Comparison of ENCODE assay signal across 8 cellular contexts in the genomic region with DNA sequence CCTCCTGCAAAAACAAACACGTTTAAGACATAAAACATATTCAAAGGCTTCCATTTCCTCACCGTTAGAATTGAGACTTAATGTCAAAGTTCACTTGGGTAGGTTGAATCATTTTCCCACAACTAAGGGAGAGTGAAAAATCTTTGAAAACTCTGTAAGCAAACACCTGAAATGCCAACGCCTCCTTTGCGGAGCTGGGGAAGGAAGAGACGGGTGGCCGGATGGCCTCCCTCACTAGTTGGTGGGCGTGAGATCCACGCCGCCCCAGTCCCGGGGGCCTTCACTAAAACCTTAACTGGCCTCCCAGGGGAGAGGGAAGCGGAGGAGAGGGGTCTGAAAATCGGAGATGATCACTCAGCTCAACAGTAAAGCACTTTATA. TPM values are rescaled to one million over a fixed set of nuclear protein-coding genes. Genes with fewer than 3 reads are reported as not detected.
DNase-seq lines count a peak whose midpoint lies in the region; ATAC-seq and TF ChIP-seq lines count a peak whose summit lies in the region.

No MANE protein-coding gene starts in this region.

- peak overlapping the region; percentile 90 for H3K9ac ChIP-seq in skeletal muscle satellite cell (ENCODE audit: low read depth, low read length)

- H3K4me3 ChIP-seq in right atrium auricular region: peak overlapping the region; percentile 41 to 54
- peak overlapping the region; percentile 73 for H3K4me3 ChIP-seq in skeletal muscle satellite cell (ENCODE audit: low read length)

- H3K4me1 ChIP-seq in right atrium auricular region (peaks cover 0 to 20% of the 10 kb centered on the region in 2 donors), skeletal muscle satellite cell (ENCODE audit: control insufficient read depth, insufficient read depth, low read length) (peaks cover 23% of the 10 kb centered on the region)

- H3K27me3 ChIP-seq in right atrium auricular region (no peaks in the 10 kb centered on the region), skeletal muscle satellite cell (ENCODE audit: control insufficient read depth, insufficient read depth, low read length) (no peaks in the 10 kb centered on the region)

- ATAC-seq in GM19351 (IDR thresholded peaks at IDR 0.05; ENCODE audit: unreplicated experiment): no peak

- H3K4me2 ChIP-seq in skeletal muscle satellite cell (ENCODE audit: low read length): peak overlapping the region; percentile 89

- DNase-seq in NCI-H510A treated with DMSO at 0.1 percent for 48 hours (lab: John Stamatoyannopoulos, UW) (peak; percentile 44), NCI-H510A (lab: John Stamatoyannopoulos, UW) (no peak), NCI-H2227 treated with DMSO at 0.1 percent for 48 hours (lab: John Stamatoyannopoulos, UW) (peak; percentile 26), right atrium auricular region (ENCODE audit: low spot score) (no peak), NCI-H2196 treated with DMSO at 0.1 percent for 48 hours (lab: John Stamatoyannopoulos, UW; ENCODE audit: unreplicated experiment) (no peak)
- DNase-seq in activated gamma-delta T cell treated with anti-CD3 and anti-CD28 coated beads, Interleukin-2, amount 50 U/mL, for 16 hours (ENCODE audit: low read depth): peak; percentile 5

- peak overlapping the region; percentile 86 to 90 for H3K27ac ChIP-seq in right atrium auricular region

- H3K36me3 ChIP-seq in right atrium auricular region: no peaks in the 10 kb centered on the region
- peaks cover 4% of the 10 kb centered on the region for H3K36me3 ChIP-seq in skeletal muscle satellite cell (ENCODE audit: insufficient read depth, low read length)

- H3K9me3 ChIP-seq in right atrium auricular region: no peaks in the 10 kb centered on the region
- H3K9me3 ChIP-seq in skeletal muscle satellite cell (replicated peaks; ENCODE audit: low read length): no peaks in the 10 kb centered on the region

- no peak for TF ChIP-seq CTCF in right atrium auricular region (IDR thresholded peaks at IDR 0.05)

RNA-seq across cellular contexts. Expression of a gene that starts 0.8 kb away (rescaled TPM):
- total RNA-seq in right atrium auricular region: 10 to 100 TPM; 37.3 to 46.1 TPM
- 44.9 and 52.6 TPM in 2 replicates for total RNA-seq in skeletal muscle satellite cell (2012; rRNA removed)

RNA-seq across cellular contexts. Expression of a gene that starts 10.4 kb away (rescaled TPM):
- total RNA-seq in right atrium auricular region: 10 to 100 TPM; 44.6 to 52.7 TPM
- total RNA-seq in skeletal muscle satellite cell (2012; rRNA removed): 58.3 and 64.9 TPM in 2 replicates

Comparison
In these comparisons a context has a peak if more than half of its experiments do, and no peak if none do; other contexts are left out.
1. DNase-seq: peak in NCI-H510A treated with DMSO at 0.1 percent for 48 hours (single experiment), NCI-H2227 treated with DMSO at 0.1 percent for 48 hours (single experiment) and activated gamma-delta T cell treated with anti-CD3 and anti-CD28 coated beads, Interleukin-2, amount 50 U/mL, for 16 hours (single experiment); none in NCI-H510A (single experiment), right atrium auricular region (single experiment) and NCI-H2196 treated with DMSO at 0.1 percent for 48 hours (single experiment).